7 cellular contexts compared by ENCODE assay signal in the genomic region with DNA sequence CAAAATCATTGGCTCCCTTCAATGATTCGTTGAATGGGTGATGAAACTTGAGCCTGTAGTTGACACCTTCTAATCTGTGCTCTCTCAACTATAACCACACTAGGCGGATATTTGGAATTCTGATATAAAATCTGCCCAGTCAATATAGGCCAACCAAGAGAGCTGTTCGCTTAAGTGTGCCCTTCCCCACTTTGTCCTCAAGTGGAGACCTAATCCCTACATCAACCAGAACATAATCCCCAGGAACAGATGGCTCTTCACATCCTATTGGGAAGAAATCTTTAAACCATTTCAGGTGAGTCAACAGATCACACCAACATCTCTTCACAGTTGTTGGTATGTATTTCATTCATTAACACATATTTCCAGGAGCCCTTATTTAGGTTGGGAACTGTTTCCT. TPM values are rescaled to one million over a fixed set of nuclear protein-coding genes. Genes with fewer than 3 reads are reported as not detected.
DNase-seq lines count a peak whose midpoint lies in the region; TF ChIP-seq lines count a peak whose summit lies in the region.
"Not testable (repeated sequence)": the region's sequence is repeated elsewhere in the genome, so short reads cannot be mapped to it uniquely, and the experiment has no call there.

No MANE protein-coding gene starts in this region.

- DNase-seq in DMS53 (lab: John Stamatoyannopoulos, UW) (peak; percentile 56), LHCN-M2 (ENCODE audit: low read depth) (peak; percentile 1), NCI-H2171 treated with DMSO at 0.1 percent for 48 hours (lab: John Stamatoyannopoulos, UW) (peak; percentile 40), NCI-H524 treated with DMSO at 0.1 percent for 48 hours (lab: John Stamatoyannopoulos, UW) (peak; percentile 70), NCI-H82 treated with DMSO at 0.1 percent for 48 hours (lab: John Stamatoyannopoulos, UW; ENCODE audit: unreplicated experiment) (peak; percentile 81), myocyte (ENCODE audit: low read depth) (peak; percentile 2)
- not testable (repeated sequence) for DNase-seq in nephron progenitor cell

- not testable (repeated sequence) for H3K27me3 Mint-ChIP-seq in nephron progenitor cell (ENCODE audit: low read depth, poor library complexity)

- H3K9me3 Mint-ChIP-seq in nephron progenitor cell = not testable (repeated sequence)

- not testable (repeated sequence) for TF ChIP-seq CTCF in nephron progenitor cell (IDR thresholded peaks at IDR 0.05)

- H3K4me1 Mint-ChIP-seq in nephron progenitor cell = not testable (repeated sequence)

- not testable (repeated sequence) for H3K4me3 Mint-ChIP-seq in nephron progenitor cell

- H3K36me3 Mint-ChIP-seq in nephron progenitor cell (ENCODE audit: low read depth) = peaks cover 44% of the 10 kb centered on the region

- H3K27ac Mint-ChIP-seq in nephron progenitor cell = peak overlapping the region; percentile 70

RNA-seq across cellular contexts. Expression of a gene that starts 33.4 kb away (rescaled TPM):
- 0.06 and 0.26 TPM in 2 replicates for total RNA-seq in LHCN-M2 (2014; rRNA removed)
- 0.15 TPM for polyA plus RNA-seq in LHCN-M2 (2012)
- total RNA-seq in myocyte = 0.47 and 0.91 TPM in 2 replicates
- polyA plus RNA-seq in myocyte (2012) = 1.6 TPM
